ENCODE assay signal across 1 cellular context in genomic region chr7:100673302-100673941, GRCh38.
TF ChIP-seq lines count a peak whose summit lies in the region.

Gene GNB2 (plus strand): TSS chr7:100673740. CDS start chr7:100676266, 2,526 bp downstream.

TF ChIP-seq in K562, 482 proteins besides CTCF, POLR2A, EP300 and RAD21 (continued from another document and continues in another):
- TF ChIP-seq, protein P1, sequence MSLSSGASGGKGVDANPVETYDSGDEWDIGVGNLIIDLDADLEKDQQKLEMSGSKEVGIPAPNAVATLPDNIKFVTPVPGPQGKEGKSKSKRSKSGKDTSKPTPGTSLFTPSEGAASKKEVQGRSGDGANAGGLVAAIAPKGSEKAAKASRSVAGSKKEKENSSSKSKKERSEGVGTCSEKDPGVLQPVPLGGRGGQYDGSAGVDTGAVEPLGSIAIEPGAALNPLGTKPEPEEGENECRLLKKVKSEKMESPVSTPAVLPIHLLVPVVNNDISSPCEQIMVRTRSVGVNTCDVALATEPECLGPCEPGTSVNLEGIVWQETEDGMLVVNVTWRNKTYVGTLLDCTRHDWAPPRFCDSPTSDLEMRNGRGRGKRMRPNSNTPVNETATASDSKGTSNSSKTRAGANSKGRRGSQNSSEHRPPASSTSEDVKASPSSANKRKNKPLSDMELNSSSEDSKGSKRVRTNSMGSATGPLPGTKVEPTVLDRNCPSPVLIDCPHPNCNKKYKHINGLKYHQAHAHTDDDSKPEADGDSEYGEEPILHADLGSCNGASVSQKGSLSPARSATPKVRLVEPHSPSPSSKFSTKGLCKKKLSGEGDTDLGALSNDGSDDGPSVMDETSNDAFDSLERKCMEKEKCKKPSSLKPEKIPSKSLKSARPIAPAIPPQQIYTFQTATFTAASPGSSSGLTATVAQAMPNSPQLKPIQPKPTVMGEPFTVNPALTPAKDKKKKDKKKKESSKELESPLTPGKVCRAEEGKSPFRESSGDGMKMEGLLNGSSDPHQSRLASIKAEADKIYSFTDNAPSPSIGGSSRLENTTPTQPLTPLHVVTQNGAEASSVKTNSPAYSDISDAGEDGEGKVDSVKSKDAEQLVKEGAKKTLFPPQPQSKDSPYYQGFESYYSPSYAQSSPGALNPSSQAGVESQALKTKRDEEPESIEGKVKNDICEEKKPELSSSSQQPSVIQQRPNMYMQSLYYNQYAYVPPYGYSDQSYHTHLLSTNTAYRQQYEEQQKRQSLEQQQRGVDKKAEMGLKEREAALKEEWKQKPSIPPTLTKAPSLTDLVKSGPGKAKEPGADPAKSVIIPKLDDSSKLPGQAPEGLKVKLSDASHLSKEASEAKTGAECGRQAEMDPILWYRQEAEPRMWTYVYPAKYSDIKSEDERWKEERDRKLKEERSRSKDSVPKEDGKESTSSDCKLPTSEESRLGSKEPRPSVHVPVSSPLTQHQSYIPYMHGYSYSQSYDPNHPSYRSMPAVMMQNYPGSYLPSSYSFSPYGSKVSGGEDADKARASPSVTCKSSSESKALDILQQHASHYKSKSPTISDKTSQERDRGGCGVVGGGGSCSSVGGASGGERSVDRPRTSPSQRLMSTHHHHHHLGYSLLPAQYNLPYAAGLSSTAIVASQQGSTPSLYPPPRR (CRISPR knock-in tag; IDR thresholded peaks at IDR 0.05; ENCODE audit: borderline replicate concordance), result 0 out of 2 replicates have a peak, but pooled peaks have one; percentile 23
- TF ChIP-seq BRF1 (IDR thresholded peaks at IDR 0.05; ENCODE audit: borderline replicate concordance, extremely low read depth, insufficient read length) (no peak), CSDE1 (IDR thresholded peaks at IDR 0.05) (no peak), ZNF445 (CRISPR knock-in tag; IDR thresholded peaks at IDR 0.05; ENCODE audit: low read depth) (0 out of 2 replicates have a peak, but pooled peaks have one; percentile 2), NCOA6 (IDR thresholded peaks at IDR 0.05) (no peak), IRF9 (tag; IDR thresholded peaks at IDR 0.05) (no peak), ZNF184 (CRISPR knock-in tag; IDR thresholded peaks at IDR 0.05) (no peak), PHB2 (IDR thresholded peaks at IDR 0.05; ENCODE audit: low read depth) (no peak), BMI1 (IDR thresholded peaks at IDR 0.05; ENCODE audit: low read length) (no peak), PHF21A (IDR thresholded peaks at IDR 0.05; ENCODE audit: borderline replicate concordance, low read depth) (0 out of 2 replicates have a peak, but pooled peaks have one; percentile 73), CREM (IDR thresholded peaks at IDR 0.05; ENCODE audit: low read depth) (peak; percentile 92), ZNF23 (CRISPR knock-in tag; IDR thresholded peaks at IDR 0.05) (no peak), ZBTB8A (IDR thresholded peaks at IDR 0.05; ENCODE audit: partially characterized antibody) (no peak), GATAD2A (IDR thresholded peaks at IDR 0.05) (0 out of 2 replicates have a peak, but pooled peaks have one; percentile 7), SAP30 (IDR thresholded peaks at IDR 0.05; ENCODE audit: borderline replicate concordance, insufficient read depth, low read depth, low read length, poor library complexity, severe bottlenecking) (no peak), ZNF583 (CRISPR knock-in tag; IDR thresholded peaks at IDR 0.05) (peak; percentile 76; the same call in 1 of the 2 replicates), SRSF9 (IDR thresholded peaks at IDR 0.05; ENCODE audit: borderline replicate concordance, low read depth, low read length) (no peak), TAF9B (IDR thresholded peaks at IDR 0.05; ENCODE audit: partially characterized antibody) (no peak), MAZ (CRISPR knock-in tag; conservative IDR thresholded peaks at IDR 0.05 in 1 of 2, IDR thresholded peaks at IDR 0.05 in 1 of 2) (peak; percentile 95 to 97), FOSL1 (tag; conservative IDR thresholded peaks at IDR 0.05) (peak; percentile 71), ZNF79 (CRISPR knock-in tag; IDR thresholded peaks at IDR 0.05; ENCODE audit: low read depth) (no peak), EGR1 (conservative IDR thresholded peaks at IDR 0.05) (peak; percentile 68), PURB (CRISPR knock-in tag; IDR thresholded peaks at IDR 0.05; ENCODE audit: low read depth) (no peak), ZNF384 (IDR thresholded peaks at IDR 0.05; ENCODE audit: low read depth, low read length) (no peak), E2F3 (CRISPR knock-in tag; IDR thresholded peaks at IDR 0.05) (peak; percentile 74; the same call in 1 of the 2 replicates), ZNF717 (CRISPR knock-in tag; IDR thresholded peaks at IDR 0.05) (no peak), RREB1 (CRISPR knock-in tag; IDR thresholded peaks at IDR 0.05) (0 out of 2 replicates have a peak, but pooled peaks have one; percentile 11), SIN3B (IDR thresholded peaks at IDR 0.05; ENCODE audit: low read depth) (peak; percentile 81), CHD1 (IDR thresholded peaks at IDR 0.05; ENCODE audit: low read length) (no peak), HEY1 (CRISPR knock-in tag; IDR thresholded peaks at IDR 0.05; ENCODE audit: borderline replicate concordance) (no peak)
- TF ChIP-seq, protein P2, sequence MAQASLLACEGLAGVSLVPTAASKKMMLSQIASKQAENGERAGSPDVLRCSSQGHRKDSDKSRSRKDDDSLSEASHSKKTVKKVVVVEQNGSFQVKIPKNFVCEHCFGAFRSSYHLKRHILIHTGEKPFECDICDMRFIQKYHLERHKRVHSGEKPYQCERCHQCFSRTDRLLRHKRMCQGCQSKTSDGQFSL (CRISPR knock-in tag; IDR thresholded peaks at IDR 0.05), result no peak
- TF ChIP-seq, protein P2 (tag; IDR thresholded peaks at IDR 0.05), result no peak
- TF ChIP-seq, protein P3, sequence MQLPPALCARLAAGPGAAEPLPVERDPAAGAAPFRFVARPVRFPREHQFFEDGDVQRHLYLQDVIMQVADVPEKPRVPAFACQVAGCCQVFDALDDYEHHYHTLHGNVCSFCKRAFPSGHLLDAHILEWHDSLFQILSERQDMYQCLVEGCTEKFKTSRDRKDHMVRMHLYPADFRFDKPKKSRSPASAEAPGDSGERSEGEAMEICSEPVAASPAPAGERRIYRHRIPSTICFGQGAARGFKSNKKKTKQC (CRISPR knock-in tag; IDR thresholded peaks at IDR 0.05), result no peak
- TF ChIP-seq, protein P4, sequence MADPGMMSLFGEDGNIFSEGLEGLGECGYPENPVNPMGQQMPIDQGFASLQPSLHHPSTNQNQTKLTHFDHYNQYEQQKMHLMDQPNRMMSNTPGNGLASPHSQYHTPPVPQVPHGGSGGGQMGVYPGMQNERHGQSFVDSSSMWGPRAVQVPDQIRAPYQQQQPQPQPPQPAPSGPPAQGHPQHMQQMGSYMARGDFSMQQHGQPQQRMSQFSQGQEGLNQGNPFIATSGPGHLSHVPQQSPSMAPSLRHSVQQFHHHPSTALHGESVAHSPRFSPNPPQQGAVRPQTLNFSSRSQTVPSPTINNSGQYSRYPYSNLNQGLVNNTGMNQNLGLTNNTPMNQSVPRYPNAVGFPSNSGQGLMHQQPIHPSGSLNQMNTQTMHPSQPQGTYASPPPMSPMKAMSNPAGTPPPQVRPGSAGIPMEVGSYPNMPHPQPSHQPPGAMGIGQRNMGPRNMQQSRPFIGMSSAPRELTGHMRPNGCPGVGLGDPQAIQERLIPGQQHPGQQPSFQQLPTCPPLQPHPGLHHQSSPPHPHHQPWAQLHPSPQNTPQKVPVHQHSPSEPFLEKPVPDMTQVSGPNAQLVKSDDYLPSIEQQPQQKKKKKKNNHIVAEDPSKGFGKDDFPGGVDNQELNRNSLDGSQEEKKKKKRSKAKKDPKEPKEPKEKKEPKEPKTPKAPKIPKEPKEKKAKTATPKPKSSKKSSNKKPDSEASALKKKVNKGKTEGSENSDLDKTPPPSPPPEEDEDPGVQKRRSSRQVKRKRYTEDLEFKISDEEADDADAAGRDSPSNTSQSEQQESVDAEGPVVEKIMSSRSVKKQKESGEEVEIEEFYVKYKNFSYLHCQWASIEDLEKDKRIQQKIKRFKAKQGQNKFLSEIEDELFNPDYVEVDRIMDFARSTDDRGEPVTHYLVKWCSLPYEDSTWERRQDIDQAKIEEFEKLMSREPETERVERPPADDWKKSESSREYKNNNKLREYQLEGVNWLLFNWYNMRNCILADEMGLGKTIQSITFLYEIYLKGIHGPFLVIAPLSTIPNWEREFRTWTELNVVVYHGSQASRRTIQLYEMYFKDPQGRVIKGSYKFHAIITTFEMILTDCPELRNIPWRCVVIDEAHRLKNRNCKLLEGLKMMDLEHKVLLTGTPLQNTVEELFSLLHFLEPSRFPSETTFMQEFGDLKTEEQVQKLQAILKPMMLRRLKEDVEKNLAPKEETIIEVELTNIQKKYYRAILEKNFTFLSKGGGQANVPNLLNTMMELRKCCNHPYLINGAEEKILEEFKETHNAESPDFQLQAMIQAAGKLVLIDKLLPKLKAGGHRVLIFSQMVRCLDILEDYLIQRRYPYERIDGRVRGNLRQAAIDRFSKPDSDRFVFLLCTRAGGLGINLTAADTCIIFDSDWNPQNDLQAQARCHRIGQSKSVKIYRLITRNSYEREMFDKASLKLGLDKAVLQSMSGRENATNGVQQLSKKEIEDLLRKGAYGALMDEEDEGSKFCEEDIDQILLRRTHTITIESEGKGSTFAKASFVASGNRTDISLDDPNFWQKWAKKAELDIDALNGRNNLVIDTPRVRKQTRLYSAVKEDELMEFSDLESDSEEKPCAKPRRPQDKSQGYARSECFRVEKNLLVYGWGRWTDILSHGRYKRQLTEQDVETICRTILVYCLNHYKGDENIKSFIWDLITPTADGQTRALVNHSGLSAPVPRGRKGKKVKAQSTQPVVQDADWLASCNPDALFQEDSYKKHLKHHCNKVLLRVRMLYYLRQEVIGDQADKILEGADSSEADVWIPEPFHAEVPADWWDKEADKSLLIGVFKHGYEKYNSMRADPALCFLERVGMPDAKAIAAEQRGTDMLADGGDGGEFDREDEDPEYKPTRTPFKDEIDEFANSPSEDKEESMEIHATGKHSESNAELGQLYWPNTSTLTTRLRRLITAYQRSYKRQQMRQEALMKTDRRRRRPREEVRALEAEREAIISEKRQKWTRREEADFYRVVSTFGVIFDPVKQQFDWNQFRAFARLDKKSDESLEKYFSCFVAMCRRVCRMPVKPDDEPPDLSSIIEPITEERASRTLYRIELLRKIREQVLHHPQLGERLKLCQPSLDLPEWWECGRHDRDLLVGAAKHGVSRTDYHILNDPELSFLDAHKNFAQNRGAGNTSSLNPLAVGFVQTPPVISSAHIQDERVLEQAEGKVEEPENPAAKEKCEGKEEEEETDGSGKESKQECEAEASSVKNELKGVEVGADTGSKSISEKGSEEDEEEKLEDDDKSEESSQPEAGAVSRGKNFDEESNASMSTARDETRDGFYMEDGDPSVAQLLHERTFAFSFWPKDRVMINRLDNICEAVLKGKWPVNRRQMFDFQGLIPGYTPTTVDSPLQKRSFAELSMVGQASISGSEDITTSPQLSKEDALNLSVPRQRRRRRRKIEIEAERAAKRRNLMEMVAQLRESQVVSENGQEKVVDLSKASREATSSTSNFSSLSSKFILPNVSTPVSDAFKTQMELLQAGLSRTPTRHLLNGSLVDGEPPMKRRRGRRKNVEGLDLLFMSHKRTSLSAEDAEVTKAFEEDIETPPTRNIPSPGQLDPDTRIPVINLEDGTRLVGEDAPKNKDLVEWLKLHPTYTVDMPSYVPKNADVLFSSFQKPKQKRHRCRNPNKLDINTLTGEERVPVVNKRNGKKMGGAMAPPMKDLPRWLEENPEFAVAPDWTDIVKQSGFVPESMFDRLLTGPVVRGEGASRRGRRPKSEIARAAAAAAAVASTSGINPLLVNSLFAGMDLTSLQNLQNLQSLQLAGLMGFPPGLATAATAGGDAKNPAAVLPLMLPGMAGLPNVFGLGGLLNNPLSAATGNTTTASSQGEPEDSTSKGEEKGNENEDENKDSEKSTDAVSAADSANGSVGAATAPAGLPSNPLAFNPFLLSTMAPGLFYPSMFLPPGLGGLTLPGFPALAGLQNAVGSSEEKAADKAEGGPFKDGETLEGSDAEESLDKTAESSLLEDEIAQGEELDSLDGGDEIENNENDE (IDR thresholded peaks at IDR 0.05; ENCODE audit: low read depth, low read length), result no peak
